ENCODE assay signal across 10 cellular contexts in the genomic region with DNA sequence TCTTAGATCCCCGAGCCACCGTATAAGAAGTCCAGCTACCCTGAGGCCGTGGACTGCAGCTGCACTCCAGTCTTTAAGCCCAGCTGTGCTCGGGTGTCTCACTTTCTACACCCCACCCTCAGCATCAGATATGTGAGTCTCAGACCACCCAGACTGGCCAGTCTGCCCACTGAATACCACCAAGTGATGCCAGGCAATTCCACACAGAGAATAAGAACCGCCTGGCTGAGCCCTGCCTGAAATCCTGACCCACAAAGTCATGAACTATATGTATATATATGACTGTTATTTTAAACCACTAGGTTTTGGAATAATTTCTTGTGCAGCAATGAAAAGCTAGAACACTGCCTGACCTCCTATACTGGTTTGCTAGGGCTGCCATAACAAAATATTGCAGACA.
"Had no signal": no experiment of that assay in that cellular context is flagged by ENCODE, and none has a peak within 500 bp of the region (broad histone marks: within the 10 kb centered on the region; RNA-seq: fewer than 3 reads in every experiment).

No MANE protein-coding gene starts in this region.

- H3K27ac ChIP-seq: GM23248, HL-60 had no signal

- H3K4me3 ChIP-seq: GM23248, K562 had no signal

- DNase-seq: GM23248, H9, HCEC 1CT, HFFc6, IMR-90, KG1 had no signal

- H3K4me3 Mint-ChIP-seq: H9, HFFc6 had no signal

- H3K9ac ChIP-seq: GM23248 had no signal

- H2AFZ ChIP-seq: GM23248 had no signal

- H3K27ac Mint-ChIP-seq: H9, HFFc6 had no signal

- FAIRE-seq: H1, H54 had no signal

- ATAC-seq: K562 had no signal
